2 cellular contexts compared by ENCODE assay signal in genomic region chr17:8724451-8724850, GRCh38.
TF ChIP-seq lines count a peak whose summit lies in the region.

No MANE protein-coding gene starts in this region.

TF ChIP-seq in K562, 482 proteins besides CTCF, POLR2A, EP300 and RAD21:
- TF ChIP-seq CEBPB (tag; IDR thresholded peaks at IDR 0.05) (peak; percentile 64; the same call in 1 of the 2 replicates), RERE (CRISPR knock-in tag; IDR thresholded peaks at IDR 0.05; ENCODE audit: borderline replicate concordance) (no peak), MBD1 (CRISPR knock-in tag; IDR thresholded peaks at IDR 0.05) (no peak), ZNF121 (CRISPR knock-in tag; conservative IDR thresholded peaks at IDR 0.05) (no peak)

TF ChIP-seq in HepG2, 621 proteins besides CTCF, POLR2A, EP300 and RAD21:
- no peak for TF ChIP-seq ARID4A (CRISPR knock-in tag; IDR thresholded peaks at IDR 0.05; ENCODE audit: borderline replicate concordance)
- no peak for TF ChIP-seq ZNF547 (CRISPR knock-in tag; IDR thresholded peaks at IDR 0.05)
- TF ChIP-seq GATAD2A (CRISPR knock-in tag; IDR thresholded peaks at IDR 0.05) = 0 out of 2 replicates have a peak, but pooled peaks have one; percentile 17
- TF ChIP-seq DZIP1 (CRISPR knock-in tag; IDR thresholded peaks at IDR 0.05) = no peak
- no peak for TF ChIP-seq ZC3H4 (CRISPR knock-in tag; IDR thresholded peaks at IDR 0.05; ENCODE audit: borderline replicate concordance)
- TF ChIP-seq HNF4A (CRISPR knock-in tag; IDR thresholded peaks at IDR 0.05) = peak; percentile 50
- no peak for TF ChIP-seq HOXD1 (CRISPR knock-in tag; IDR thresholded peaks at IDR 0.05)
- TF ChIP-seq ZFP36L2 (CRISPR knock-in tag; IDR thresholded peaks at IDR 0.05) = no peak
- peak; percentile 25; the same call in 1 of the 2 replicates for TF ChIP-seq MNT (IDR thresholded peaks at IDR 0.05)
- no peak for TF ChIP-seq SP1 (IDR thresholded peaks at IDR 0.05)
- no peak for TF ChIP-seq SP1 (CRISPR knock-in tag; IDR thresholded peaks at IDR 0.05)
- TF ChIP-seq KDM2A (CRISPR knock-in tag; IDR thresholded peaks at IDR 0.05; ENCODE audit: borderline replicate concordance, low read depth) = no peak
- no peak for TF ChIP-seq ZNF558 (CRISPR knock-in tag; IDR thresholded peaks at IDR 0.05; ENCODE audit: borderline replicate concordance)
- 0 out of 2 replicates have a peak, but pooled peaks have one; percentile 9 for TF ChIP-seq ARID5B (CRISPR knock-in tag; IDR thresholded peaks at IDR 0.05)
- TF ChIP-seq TEAD3 (CRISPR knock-in tag; optimal IDR thresholded peaks at IDR 0.05; ENCODE audit: borderline replicate concordance) = no peak
- no peak for TF ChIP-seq SIX1 (CRISPR knock-in tag; IDR thresholded peaks at IDR 0.05; ENCODE audit: borderline replicate concordance)
- no peak for TF ChIP-seq ATAD3A (CRISPR knock-in tag; IDR thresholded peaks at IDR 0.05)
- TF ChIP-seq SRY (CRISPR knock-in tag; IDR thresholded peaks at IDR 0.05) = no peak
- peak; percentile 80 for TF ChIP-seq CEBPG (CRISPR knock-in tag; IDR thresholded peaks at IDR 0.05)
- peak; percentile 91 for TF ChIP-seq CEBPB (IDR thresholded peaks at IDR 0.05; ENCODE audit: borderline replicate concordance, low read depth, low read length)
- TF ChIP-seq ZNF800 (CRISPR knock-in tag; IDR thresholded peaks at IDR 0.05) = no peak
- peak; percentile 32; the same call in 1 of the 2 replicates for TF ChIP-seq SALL1 (CRISPR knock-in tag; IDR thresholded peaks at IDR 0.05)
- TF ChIP-seq MAX (IDR thresholded peaks at IDR 0.05) = 0 out of 2 replicates have a peak, but pooled peaks have one; percentile 26
- no peak for TF ChIP-seq FOXK1 (CRISPR knock-in tag; IDR thresholded peaks at IDR 0.05; ENCODE audit: borderline replicate concordance, low read depth)
- TF ChIP-seq SNRNP70 (IDR thresholded peaks at IDR 0.05; ENCODE audit: low read depth, low read length) = no peak
- TF ChIP-seq ADNP (CRISPR knock-in tag; IDR thresholded peaks at IDR 0.05) = no peak
